17 cellular contexts compared by ENCODE assay signal in the genomic region with DNA sequence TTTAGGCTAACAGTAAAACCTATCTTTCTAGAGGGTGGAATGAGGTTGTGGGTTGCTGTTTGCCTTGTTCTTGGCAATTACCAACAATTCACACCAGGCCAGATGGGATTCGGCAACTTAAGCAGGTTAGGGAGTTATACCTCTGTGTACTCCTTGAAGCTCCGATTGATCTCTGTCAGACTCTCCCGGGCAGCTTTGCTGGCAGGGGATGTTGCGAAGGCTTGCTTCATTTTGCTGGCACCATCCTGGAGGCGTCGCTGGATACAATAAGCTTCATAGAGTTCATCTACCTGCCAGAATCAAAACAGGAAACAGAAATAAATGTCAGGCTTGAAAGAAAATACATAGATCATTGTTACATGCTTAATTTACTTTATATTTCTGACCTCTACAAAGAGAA.
DNase-seq lines count a peak whose midpoint lies in the region; ATAC-seq and TF ChIP-seq lines count a peak whose summit lies in the region.
"Had no signal": no experiment of that assay in that cellular context is flagged by ENCODE, and none has a peak within 500 bp of the region (broad histone marks: within the 10 kb centered on the region; RNA-seq: fewer than 3 reads in every experiment).

No MANE protein-coding gene starts in this region.

- H3K4me3 ChIP-seq in CD8-positive, alpha-beta T cell (ENCODE audit: low read depth, low read length): no peak overlapping the region
- H3K4me3 ChIP-seq: hepatocyte, SJCRH30, transverse colon had no signal

- CTCF ChIA-PET in CD8-positive, alpha-beta T cell (lab: Charles Lee): interaction anchor here (0.7 to 3.9 kb wide), 9 partner anchors 9 to 206 kb away, joined by 3 to 23 read pairs (median 5); no protein-coding TSS in a partner anchor
- CTCF ChIA-PET in GM10248 (lab: Yijun Ruan, JAX): interaction anchor here (1.0 to 9.3 kb wide), 7 partner anchors 8 to 153 kb away, joined by 3 to 44 read pairs (median 6); no protein-coding TSS in a partner anchor

- H3K36me3 ChIP-seq in CD8-positive, alpha-beta T cell (ENCODE audit: insufficient read depth, low read length): peaks cover 77% of the 10 kb centered on the region
- H3K36me3 ChIP-seq: SJCRH30, transverse colon had no signal

- in situ Hi-C loops in SK-MEL-5 (cut with HindIII; ENCODE audit: low pct_unique_long_range_greater_than_20kb, low sequenced_read_pairs): no loop called here

- POLR2A ChIA-PET in CD8-positive, alpha-beta T cell (lab: Charles Lee): interaction anchor here (1.0 to 3.0 kb wide), 6 partner anchors 17 to 144 kb away, joined by 3 to 8 read pairs (median 4); no protein-coding TSS in a partner anchor
- POLR2A ChIA-PET in GM10248 (lab: Yijun Ruan, JAX): no interaction called here

- no peaks in the 10 kb centered on the region for H3K9me3 ChIP-seq in CD8-positive, alpha-beta T cell (ENCODE audit: low read length)
- H3K9me3 ChIP-seq: SJCRH30, transverse colon had no signal

- DNase-seq in NCI-H2081 (lab: John Stamatoyannopoulos, UW) (peak; percentile 2 to 60), NCI-H2081 treated with DMSO at 0.1 percent for 48 hours (lab: John Stamatoyannopoulos, UW) (no peak), SK-MEL-5 (ENCODE audit: low read depth, low spot score) (peak; percentile 20), memory B cell (ENCODE audit: low spot score in 2 of 2) (no peak), HuH-7 (ENCODE audit: low spot score) (no peak), GM10248 (ENCODE audit: extremely low spot score) (no peak)
- DNase-seq in CD8-positive, alpha-beta T cell: no peak
- DNase-seq: 8988T; effector CD4-positive, alpha-beta T cell; midbrain; MV-4-11; SJCRH30; stimulated activated CD4-positive, alpha-beta T cell treated with anti-CD3 and anti-CD28 coated beads, Interleukin-4, amount 100 ng/mL, for 1 hour; transverse colon had no signal

- peak overlapping the region; percentile 93 for H3K27ac Mint-ChIP-seq in CD8-positive, alpha-beta T cell
- peak overlapping the region; percentile 84 for H3K27ac Mint-ChIP-seq in memory B cell

- H3K27me3 Mint-ChIP-seq in CD8-positive, alpha-beta T cell (ENCODE audit: low read depth): no peaks in the 10 kb centered on the region
- H3K27me3 Mint-ChIP-seq in memory B cell: no peaks in the 10 kb centered on the region

- H3K4me1 Mint-ChIP-seq in CD8-positive, alpha-beta T cell (ENCODE audit: low read depth): peaks cover 82% of the 10 kb centered on the region
- peaks cover 42% of the 10 kb centered on the region for H3K4me1 Mint-ChIP-seq in memory B cell

- no peaks in the 10 kb centered on the region for H3K9me3 Mint-ChIP-seq in CD8-positive, alpha-beta T cell
- no peaks in the 10 kb centered on the region for H3K9me3 Mint-ChIP-seq in memory B cell
- H3K9me3 Mint-ChIP-seq: CD14-positive monocyte had no signal

- H3K27ac ChIP-seq in CD8-positive, alpha-beta T cell (ENCODE audit: low read depth, low read length): no peak overlapping the region
- H3K27ac ChIP-seq: hepatocyte, SJCRH30, transverse colon had no signal

- TF ChIP-seq CTCF in CD8-positive, alpha-beta T cell (IDR thresholded peaks at IDR 0.05): no peak
- TF ChIP-seq CTCF in GM10248 (IDR thresholded peaks at IDR 0.05; ENCODE audit: control extremely low read depth, extremely low read depth, low read depth, missing control alignments): no peak

- H3K4me1 ChIP-seq in CD8-positive, alpha-beta T cell (ENCODE audit: insufficient read depth, low read length): peaks cover 85% of the 10 kb centered on the region
- H3K4me1 ChIP-seq: SJCRH30, transverse colon had no signal

- peaks cover 93% of the 10 kb centered on the region for H3K36me3 Mint-ChIP-seq in CD8-positive, alpha-beta T cell
- peaks cover 34% of the 10 kb centered on the region for H3K36me3 Mint-ChIP-seq in memory B cell

- H3K4me3 Mint-ChIP-seq in CD8-positive, alpha-beta T cell: no peak overlapping the region
- no peak overlapping the region for H3K4me3 Mint-ChIP-seq in memory B cell
- H3K4me3 Mint-ChIP-seq: CD14-positive monocyte had no signal

- intact Hi-C loops in CD8-positive, alpha-beta T cell (cut with DNase I, micrococcal nuclease): no loop called here

- ATAC-seq in CD8-positive, alpha-beta T cell: no peak
- ATAC-seq in memory B cell (ENCODE audit: low read depth) (no peak), HG02798 (IDR thresholded peaks at IDR 0.05; ENCODE audit: poor library complexity, unreplicated experiment) (no peak)

- no peaks in the 10 kb centered on the region for H3K27me3 ChIP-seq in CD8-positive, alpha-beta T cell (ENCODE audit: insufficient read depth, low read length)
- H3K27me3 ChIP-seq: hepatocyte, SJCRH30, transverse colon had no signal

Comparison
In these comparisons a context has a peak if more than half of its experiments do, and no peak if none do; other contexts are left out.
1. DNase-seq: peak in NCI-H2081 (2 of 2) and SK-MEL-5 (single experiment); none in NCI-H2081 treated with DMSO at 0.1 percent for 48 hours (single experiment), CD8-positive, alpha-beta T cell (0 of 7), memory B cell (0 of 2), HuH-7 (single experiment) and GM10248 (single experiment).